ENCODE assay signal across 30 cellular contexts in the genomic region with DNA sequence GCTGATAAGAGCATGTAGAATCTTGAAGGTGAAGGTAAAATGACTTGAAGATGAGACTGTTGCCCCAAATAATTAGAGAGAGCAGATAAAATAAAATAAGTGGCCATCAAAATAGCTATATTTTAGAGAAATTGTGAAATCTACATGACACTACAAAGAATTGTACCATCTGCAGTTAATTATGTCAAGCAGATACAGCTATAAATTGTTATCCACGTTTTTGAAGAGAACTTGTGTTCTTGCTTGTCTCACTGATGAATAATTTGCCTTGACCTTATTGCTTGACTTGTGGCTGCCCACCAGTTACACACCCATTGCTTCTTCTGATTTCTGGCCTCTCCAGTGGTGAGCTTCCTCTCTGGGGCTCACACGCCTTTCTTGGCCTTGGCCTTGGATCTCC.
"Had no signal": no experiment of that assay in that cellular context is flagged by ENCODE, and none has a peak within 500 bp of the region (broad histone marks: within the 10 kb centered on the region; RNA-seq: fewer than 3 reads in every experiment).

No MANE protein-coding gene starts in this region.

- DNase-seq: activated B cell treated with CpG ODN at 0.5 μM for 24 hours; activated CD4-positive, alpha-beta memory T cell treated with anti-CD3 and anti-CD28 coated beads for 36 hours; activated CD4-positive, alpha-beta T cell treated with anti-CD3 and anti-CD28 coated beads for 4 hours; activated CD4-positive, alpha-beta T cell treated with anti-CD3 and anti-CD28 coated beads, Interleukin-2, amount 50 U/mL, for 1 hour; activated CD4-positive, CD25-positive, alpha-beta regulatory T cell treated with anti-CD3 and anti-CD28 coated beads, Interleukin-2, amount 50 U/mL, for 72 hours; activated CD8-positive, alpha-beta memory T cell treated with anti-CD3 and anti-CD28 coated beads, Interleukin-2, amount 50 U/mL, for 4 hours; activated naive CD4-positive, alpha-beta T cell treated with anti-CD3 and anti-CD28 coated beads, Interleukin-2, amount 50 U/mL, for 16 hours; activated naive CD8-positive, alpha-beta T cell treated with anti-CD3 and anti-CD28 coated beads, Interleukin-2, amount 10 ng/mL, durations not matched to agents 7 days and 5 days; activated T-cell treated with anti-CD3 and anti-CD28 coated beads for 4 hours; activated T-cell treated with anti-CD3 and anti-CD28 coated beads, Interleukin-2, amount 50 U/mL, for 4 hours; anterior cingulate cortex; caudate nucleus; cerebellar nuclear complex; NCI-H1092 treated with DMSO at 0.1 percent for 48 hours; NCI-H1417; NCI-H146; NCI-H187 treated with DMSO at 0.1 percent for 48 hours; NCI-H510A; NCI-H526; NCI-H748 treated with DMSO at 0.1 percent for 48 hours; Right ventricle myocardium superior; SW 1271; T-helper 1 cell; T-helper 2 cell; T-helper 9 cell had no signal

- H3K4me2 ChIP-seq: PC-9 had no signal

- H3K36me3 Mint-ChIP-seq: activated CD4-positive, alpha-beta memory T cell treated with anti-CD3 and anti-CD28 coated beads for 36 hours; activated naive CD8-positive, alpha-beta T cell treated with anti-CD3 and anti-CD28 coated beads, Interleukin-2, amount 10 ng/mL, durations not matched to agents 7 days and 5 days; brain had no signal

- H3K27ac Mint-ChIP-seq: activated B cell treated with CpG ODN at 0.5 μM for 24 hours; activated CD4-positive, alpha-beta memory T cell treated with anti-CD3 and anti-CD28 coated beads for 36 hours; activated naive CD8-positive, alpha-beta T cell treated with anti-CD3 and anti-CD28 coated beads, Interleukin-2, amount 10 ng/mL, durations not matched to agents 7 days and 5 days; activated T-helper 1 cell treated with anti-CD3 and anti-CD28 coated beads, Interleukin-12 subunit alpha, Interleukin-12 subunit beta, Interleukin-2, Interleukin-4 antibody, amounts not matched to agents 30 ng/mL and 10 ng/mL and 1 ng/mL, durations not matched to agents 14 hours and 24 hours and 36 hours; brain had no signal

- H3K27me3 Mint-ChIP-seq: activated B cell treated with CpG ODN at 0.5 μM for 24 hours; activated naive CD8-positive, alpha-beta T cell treated with anti-CD3 and anti-CD28 coated beads, Interleukin-2, amount 10 ng/mL, durations not matched to agents 7 days and 5 days; brain had no signal

- H3K27ac ChIP-seq: PC-9, VCaP had no signal

- H2AFZ ChIP-seq: PC-9 had no signal

- ATAC-seq: activated T-cell treated with anti-CD3 and anti-CD28 coated beads, Interleukin-2, amount 50 U/mL, for 4 hours; K562 had no signal

- H3K4me3 ChIP-seq: K562, PC-9 had no signal

- H3K9me3 Mint-ChIP-seq: activated B cell treated with CpG ODN at 0.5 μM for 24 hours; activated CD4-positive, alpha-beta memory T cell treated with anti-CD3 and anti-CD28 coated beads for 36 hours; activated T-cell treated with anti-CD3 and anti-CD28 coated beads, Interleukin-2, amount 50 U/mL, for 4 hours; activated T-helper 1 cell treated with anti-CD3 and anti-CD28 coated beads, Interleukin-12 subunit alpha, Interleukin-12 subunit beta, Interleukin-2, Interleukin-4 antibody, amounts not matched to agents 30 ng/mL and 10 ng/mL and 1 ng/mL, durations not matched to agents 14 hours and 24 hours and 36 hours had no signal

- H3K4me1 Mint-ChIP-seq: brain had no signal

- H3K4me3 Mint-ChIP-seq: activated B cell treated with CpG ODN at 0.5 μM for 24 hours; activated CD4-positive, alpha-beta memory T cell treated with anti-CD3 and anti-CD28 coated beads for 36 hours; activated naive CD8-positive, alpha-beta T cell treated with anti-CD3 and anti-CD28 coated beads, Interleukin-2, amount 10 ng/mL, durations not matched to agents 7 days and 5 days; activated T-cell treated with anti-CD3 and anti-CD28 coated beads, Interleukin-2, amount 50 U/mL, for 4 hours; activated T-helper 1 cell treated with anti-CD3 and anti-CD28 coated beads, Interleukin-12 subunit alpha, Interleukin-12 subunit beta, Interleukin-2, Interleukin-4 antibody, amounts not matched to agents 30 ng/mL and 10 ng/mL and 1 ng/mL, durations not matched to agents 14 hours and 24 hours and 36 hours; brain had no signal
